Comparison of ENCODE assay signal across 30 cellular contexts in the genomic region with DNA sequence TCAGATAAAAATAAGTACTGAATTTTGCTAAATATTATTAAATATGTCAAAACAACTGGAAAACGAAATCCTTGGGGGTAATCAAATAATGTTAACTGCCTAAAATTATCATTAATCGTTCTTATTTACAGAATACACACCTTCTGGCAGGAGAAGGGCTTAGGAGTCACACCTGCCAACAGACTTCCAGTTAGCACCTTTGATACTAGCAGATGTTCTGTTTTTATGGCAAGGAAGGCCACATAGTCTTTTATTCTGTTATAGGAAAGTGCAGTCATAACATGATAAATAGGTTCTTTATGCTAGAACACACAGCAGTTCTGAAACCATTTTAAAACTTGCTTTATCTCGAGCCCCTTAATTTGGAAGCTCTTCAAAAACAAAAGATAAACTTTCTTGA.
DNase-seq lines count a peak whose midpoint lies in the region; ATAC-seq, FAIRE-seq and TF ChIP-seq lines count a peak whose summit lies in the region.
"Had no signal": no experiment of that assay in that cellular context is flagged by ENCODE, and none has a peak within 500 bp of the region (broad histone marks: within the 10 kb centered on the region; RNA-seq: fewer than 3 reads in every experiment).

No MANE protein-coding gene starts in this region.

- DNase-seq in DMS153 (lab: John Stamatoyannopoulos, UW) (peak; percentile 87), NCI-H1436 (lab: John Stamatoyannopoulos, UW) (peak; percentile 68), NCI-H2171 (lab: John Stamatoyannopoulos, UW) (peak; percentile 36), SHP77 treated with DMSO at 0.1 percent for 48 hours (lab: John Stamatoyannopoulos, UW) (peak; percentile 70), HepG2 (ENCODE audit: low spot score) (no peak), Ammon's horn (ENCODE audit: low spot score) (no peak), AML-193 (lab: John Stamatoyannopoulos, UW) (no peak)
- DNase-seq in CD4-positive, alpha-beta memory T cell: no peak
- DNase-seq: activated CD4-positive, alpha-beta T cell treated with anti-CD3 and anti-CD28 coated beads for 4 hours; activated CD8-positive, alpha-beta memory T cell treated with anti-CD3 and anti-CD28 coated beads for 24 hours; activated gamma-delta T cell; activated T-cell treated with anti-CD3 and anti-CD28 coated beads, Interleukin-2, amount 50 U/mL, for 1 hour; Caco-2; caudate nucleus; cortex of kidney; endodermal cell; foreskin fibroblast; GM23248; HFFc6; Kasumi-1; NCI-H446 treated with DMSO at 0.1 percent for 48 hours; NK-92 treated with Interleukin-12 subunit alpha and Interleukin-12 subunit beta, amount 100 ng/mL, for 24 hours; retina; Right ventricle myocardium superior had no signal

- peaks cover 17% of the 10 kb centered on the region for H3K36me3 ChIP-seq in CD4-positive, alpha-beta memory T cell (ENCODE audit: insufficient read depth, low read length)
- H3K36me3 ChIP-seq in HepG2 (replicated peaks in 1 of 2; ENCODE audit: control insufficient read depth in 1 of 2, insufficient read depth in 2 of 2, low read length in 2 of 2): peaks cover 13 to 40% of the 10 kb centered on the region in 2 experiments

- no peak overlapping the region for H3K27ac Mint-ChIP-seq in CD4-positive, alpha-beta memory T cell
- H3K27ac Mint-ChIP-seq: endodermal cell; HFFc6; nephron; stimulated activated naive CD8-positive, alpha-beta T cell treated with anti-CD3 and anti-CD28 coated beads, Interleukin-15, Interleukin-2, amounts not matched to agents 100 ng/mL and 50 ng/mL, for 24 hours had no signal

- TF ChIP-seq EP300 in HepG2 (IDR thresholded peaks at IDR 0.05; ENCODE audit: low read depth in 2 of 2, low read length in 2 of 2) (no peak), HepG2 (CRISPR knock-in tag; IDR thresholded peaks at IDR 0.05; ENCODE audit: borderline replicate concordance) (no peak)

- peaks cover 50 to 60% of the 10 kb centered on the region in 2 donors for H3K36me3 Mint-ChIP-seq in CD4-positive, alpha-beta memory T cell

- no peak for ATAC-seq in HepG2
- ATAC-seq: esophagus mucosa had no signal

- H3K79me2 ChIP-seq in HepG2 (ENCODE audit: insufficient read depth, low read length): no peaks in the 10 kb centered on the region

- H3K4me1 ChIP-seq in CD4-positive, alpha-beta memory T cell (ENCODE audit: insufficient read depth, low read length): no peaks in the 10 kb centered on the region
- no peaks in the 10 kb centered on the region for H3K4me1 ChIP-seq in HepG2 (ENCODE audit: insufficient read depth, low read length)
- H3K4me1 ChIP-seq: Caco-2 had no signal

- H3K4me1 Mint-ChIP-seq in CD4-positive, alpha-beta memory T cell: peaks cover 0 to 7% (median 4%) of the 10 kb centered on the region in 4 donors

- no peaks in the 10 kb centered on the region for H3K27me3 ChIP-seq in CD4-positive, alpha-beta memory T cell (ENCODE audit: insufficient read depth, low read length)
- H3K27me3 ChIP-seq in HepG2 (ENCODE audit: control insufficient read depth in 1 of 2, insufficient read depth in 2 of 2, low read length in 2 of 2): no peaks in the 10 kb centered on the region
- H3K27me3 ChIP-seq: BLaER1 had no signal

- no peak for TF ChIP-seq POLR2A in HepG2 (IDR thresholded peaks at IDR 0.05; ENCODE audit: insufficient read depth in 1 of 2, low read depth in 2 of 2, low read length in 2 of 2)

- no peak for TF ChIP-seq CTCF in HepG2 (CRISPR knock-in tag; IDR thresholded peaks at IDR 0.05)

- peaks cover 0 to 2% (median 0%) of the 10 kb centered on the region in 8 donors for H3K9me3 Mint-ChIP-seq in CD4-positive, alpha-beta memory T cell
- H3K9me3 Mint-ChIP-seq: endodermal cell; HFFc6; nephron; stimulated activated naive CD8-positive, alpha-beta T cell treated with anti-CD3 and anti-CD28 coated beads, Interleukin-15, Interleukin-2, amounts not matched to agents 100 ng/mL and 50 ng/mL, for 24 hours had no signal

- intact Hi-C loops in CD4-positive, alpha-beta memory T cell (cut with micrococcal nuclease): loop anchor here (10.0 kb wide), 1 partner anchor 164 kb away; no protein-coding TSS in a partner anchor
- intact Hi-C loops in HepG2 (cut with micrococcal nuclease; ENCODE audit: unreplicated experiment): no loop called here

- FAIRE-seq in HepG2 (lab: Jason Lieb, UNC): no peak

- no TSS peak for BruUV-seq in HepG2 (replicated peaks; lab: Mats Ljungman, UMichigan)

- TF ChIP-seq RAD21 in HepG2 (CRISPR knock-in tag; IDR thresholded peaks at IDR 0.05): no peak

- no peaks in the 10 kb centered on the region for H4K20me1 ChIP-seq in HepG2 (ENCODE audit: insufficient read depth, low read length)
- H4K20me1 ChIP-seq: BLaER1 had no signal

- H2AFZ ChIP-seq in HepG2 (ENCODE audit: low read length): no peak overlapping the region
- H2AFZ ChIP-seq: GM23248 had no signal

- in situ Hi-C loops in HepG2 (cut with HindIII; ENCODE audit: extremely low pct_ligation_motif_present, low pct_unique_long_range_greater_than_20kb): no loop called here

- POLR2A ChIA-PET in CD4-positive, alpha-beta memory T cell (lab: Charles Lee; ENCODE audit: partially characterized antibody): no interaction called here
- POLR2A ChIA-PET in HepG2 (lab: Yijun Ruan, JAX): no interaction called here

- CTCF ChIA-PET in CD4-positive, alpha-beta memory T cell (lab: Charles Lee; ENCODE audit: partially characterized antibody): no interaction called here
- CTCF ChIA-PET in HepG2 (lab: Yijun Ruan, JAX; ENCODE audit: low intra/inter-chr PET ratio, low total read pairs): no interaction called here

- H3K4me3 Mint-ChIP-seq in CD4-positive, alpha-beta memory T cell: no peak overlapping the region
- H3K4me3 Mint-ChIP-seq: endodermal cell; HFFc6; nephron; stimulated activated naive CD8-positive, alpha-beta T cell treated with anti-CD3 and anti-CD28 coated beads, Interleukin-15, Interleukin-2, amounts not matched to agents 100 ng/mL and 50 ng/mL, for 24 hours had no signal

- H3K9me3 ChIP-seq in CD4-positive, alpha-beta memory T cell (ENCODE audit: control insufficient read depth in 1 of 2, low read length in 2 of 2): no peaks in the 10 kb centered on the region
- H3K9me3 ChIP-seq in HepG2 (ENCODE audit: low read length): no peaks in the 10 kb centered on the region
- H3K9me3 ChIP-seq: BLaER1, Caco-2, thoracic aorta had no signal

- H3K9ac ChIP-seq in HepG2 (ENCODE audit: insufficient read depth, low read depth, low read length): no peak overlapping the region
- H3K9ac ChIP-seq: BLaER1, GM23248 had no signal

- H3K27me3 Mint-ChIP-seq in CD4-positive, alpha-beta memory T cell: no peaks in the 10 kb centered on the region
- H3K27me3 Mint-ChIP-seq: stimulated activated naive CD8-positive, alpha-beta T cell treated with anti-CD3 and anti-CD28 coated beads, Interleukin-15, Interleukin-2, amounts not matched to agents 100 ng/mL and 50 ng/mL, for 24 hours had no signal

- H3K27ac ChIP-seq in CD4-positive, alpha-beta memory T cell (ENCODE audit: low read depth, low read length): no peak overlapping the region
- no peak overlapping the region for H3K27ac ChIP-seq in HepG2 (ENCODE audit: extremely low read length, insufficient read depth, low read length)
- H3K27ac ChIP-seq: BLaER1, GM23248, skin epidermis, thoracic aorta had no signal

- WGBS in HepG2 (ENCODE audit: low lambda C conversion rate): 80% methylated on average over 3 of the region's 3 CpGs

- H3K4me2 ChIP-seq in HepG2 (ENCODE audit: low read depth, low read length): no peak overlapping the region
- H3K4me2 ChIP-seq: BLaER1 had no signal

- H3K4me3 ChIP-seq in CD4-positive, alpha-beta memory T cell (ENCODE audit: low read length in 2 of 2): no peak overlapping the region
- no peak overlapping the region for H3K4me3 ChIP-seq in HepG2 (replicated peaks in 1 of 3; ENCODE audit: insufficient read depth in 1 of 3, low read depth in 2 of 3, low read length in 3 of 3)
- H3K4me3 ChIP-seq: BLaER1, GM23248, skin epidermis, thoracic aorta had no signal

TF ChIP-seq in HepG2, 621 proteins besides CTCF, POLR2A, EP300 and RAD21:
- TF ChIP-seq SNAPC2 (CRISPR knock-in tag; IDR thresholded peaks at IDR 0.05) (no peak), GPBP1L1 (CRISPR knock-in tag; IDR thresholded peaks at IDR 0.05) (no peak), ZNF562 (CRISPR knock-in tag; IDR thresholded peaks at IDR 0.05; ENCODE audit: borderline replicate concordance) (no peak), NFE2 (CRISPR knock-in tag; IDR thresholded peaks at IDR 0.05) (no peak), FOXA1 (IDR thresholded peaks at IDR 0.05) (no peak), FOXA1 (CRISPR knock-in tag; IDR thresholded peaks at IDR 0.05) (no peak), AHR (CRISPR knock-in tag; IDR thresholded peaks at IDR 0.05) (no peak), REL (CRISPR knock-in tag; conservative IDR thresholded peaks at IDR 0.05) (no peak), ZNF552 (CRISPR knock-in tag; IDR thresholded peaks at IDR 0.05; ENCODE audit: borderline replicate concordance) (no peak), THAP11 (CRISPR knock-in tag; IDR thresholded peaks at IDR 0.05) (no peak), ZFX (CRISPR knock-in tag; IDR thresholded peaks at IDR 0.05; ENCODE audit: low read depth) (no peak), ZBTB20 (CRISPR knock-in tag; IDR thresholded peaks at IDR 0.05; ENCODE audit: borderline replicate concordance, low read depth) (no peak), HIVEP1 (CRISPR knock-in tag; IDR thresholded peaks at IDR 0.05) (no peak), ZNF883 (CRISPR knock-in tag; IDR thresholded peaks at IDR 0.05; ENCODE audit: not compliant biosample characterization) (no peak), ZFP90 (CRISPR knock-in tag; IDR thresholded peaks at IDR 0.05; ENCODE audit: borderline replicate concordance) (no peak)

Comparison
In these comparisons a context has a peak if more than half of its experiments do, and no peak if none do; other contexts are left out.
1. DNase-seq: peak in DMS153 (single experiment), NCI-H1436 (single experiment), NCI-H2171 (single experiment) and SHP77 treated with DMSO at 0.1 percent for 48 hours (single experiment); none in CD4-positive, alpha-beta memory T cell (0 of 5), HepG2 (single experiment), Ammon's horn (single experiment) and AML-193 (0 of 2).